Comparison of ENCODE assay signal across 8 cellular contexts in the genomic region with DNA sequence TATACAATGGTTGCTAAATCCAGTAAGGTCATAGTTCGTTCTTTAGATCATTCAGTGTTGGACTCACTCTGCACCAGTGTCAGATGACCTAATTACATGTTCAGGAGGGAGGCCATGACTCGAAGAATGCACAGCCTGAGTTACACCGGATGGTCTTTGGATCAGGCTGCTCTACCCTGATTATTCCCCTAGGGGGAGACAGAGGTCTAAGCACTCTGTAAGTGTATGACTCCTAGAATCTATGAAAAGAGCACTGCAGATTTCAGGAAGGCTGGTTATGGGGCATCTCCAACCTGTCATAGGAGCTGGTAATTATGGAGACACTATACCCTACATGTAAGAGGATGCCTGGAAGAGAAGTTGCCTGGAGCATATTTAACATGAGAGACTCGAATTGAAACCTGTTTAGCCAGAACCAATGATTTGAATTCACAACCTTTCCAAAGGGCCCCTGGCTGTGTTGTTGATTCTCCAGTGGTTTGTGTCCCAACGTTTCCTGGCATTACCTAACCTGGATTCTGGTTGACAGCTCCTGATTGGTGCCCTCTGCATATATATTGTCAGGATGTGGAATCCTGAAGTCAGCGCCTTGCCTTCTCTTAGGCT.
A peak's percentile ranks its signal among the peaks of the same experiment; 100 is the strongest.
DNase-seq lines count a peak whose midpoint lies in the region; ATAC-seq lines count a peak whose summit lies in the region.

A gene with protein sequence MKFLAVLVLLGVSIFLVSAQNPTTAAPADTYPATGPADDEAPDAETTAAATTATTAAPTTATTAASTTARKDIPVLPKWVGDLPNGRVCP (plus strand): TSS at position 584 of the 606 bp plus-strand sequence. CDS start 67 bp downstream, outside the sequence.

- ATAC-seq in GM19035 (IDR thresholded peaks at IDR 0.05; ENCODE audit: unreplicated experiment) (peak; percentile 97), HG03196 (IDR thresholded peaks at IDR 0.05; ENCODE audit: unreplicated experiment) (peak; percentile 94)

- peak; percentile 67 to 72 for DNase-seq in AML-193 (lab: John Stamatoyannopoulos, UW)
- DNase-seq in NCI-H2227 (lab: John Stamatoyannopoulos, UW; ENCODE audit: unreplicated experiment), result peak; percentile 46
- peak; percentile 24 to 52 (median 42) for DNase-seq in activated CD4-positive, CD25-positive, alpha-beta regulatory T cell (lab: John Stamatoyannopoulos, UW)
- peak; percentile 13 for DNase-seq in cerebellar cortex (ENCODE audit: low spot score)
- DNase-seq in medulla oblongata (ENCODE audit: extremely low spot score), result peak; percentile 70
- DNase-seq in stimulated activated CD8-positive, alpha-beta memory T cell treated with anti-CD3 and anti-CD28 coated beads, Interleukin-7, amount 100 ng/mL, for 1 hour (ENCODE audit: low read depth in 2 of 2), result peak; percentile 37 to 49

Comparison
In these comparisons a context has a peak if more than half of its experiments do, and no peak if none do; other contexts are left out.
1. Peak in every context shown above with its lines: DNase-seq and ATAC-seq.
2. DNase-seq: peak in every context shown above with its lines; median percentile 70 in medulla oblongata; 70 in AML-193; 46 in NCI-H2227; 43 in stimulated activated CD8-positive, alpha-beta memory T cell treated with anti-CD3 and anti-CD28 coated beads, Interleukin-7, amount 100 ng/mL, for 1 hour; 42 in activated CD4-positive, CD25-positive, alpha-beta regulatory T cell; 13 in cerebellar cortex.